In the genomic region with DNA sequence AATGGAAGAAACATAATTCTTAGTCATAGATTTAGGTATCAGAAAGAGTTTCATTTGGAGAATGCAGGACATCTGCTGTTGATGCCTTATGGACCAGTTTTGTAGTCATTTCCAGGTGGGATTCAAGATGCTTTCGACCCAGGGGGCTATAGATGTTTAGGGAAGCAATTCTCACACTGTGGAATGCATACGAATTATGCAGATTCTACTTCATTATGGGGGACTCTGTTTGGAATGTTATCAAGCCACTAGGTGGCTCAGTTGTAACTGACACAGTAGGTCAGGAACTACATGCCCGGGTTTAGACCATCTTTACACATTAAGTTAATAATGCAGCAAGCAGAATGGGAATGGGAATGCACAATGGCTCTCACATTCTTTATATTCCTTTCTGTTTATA, we compare ENCODE assay signal across 11 cellular contexts.
A peak's percentile ranks its signal among the peaks of the same experiment; 100 is the strongest.
DNase-seq lines count a peak whose midpoint lies in the region; ATAC-seq and TF ChIP-seq lines count a peak whose summit lies in the region.
"Had no signal": no experiment of that assay in that cellular context is flagged by ENCODE, and none has a peak within 500 bp of the region (broad histone marks: within the 10 kb centered on the region; RNA-seq: fewer than 3 reads in every experiment).

No MANE protein-coding gene starts in this region.

- no peak overlapping the region for H3K4me2 ChIP-seq in DND-41 (ENCODE audit: insufficient read depth, low read length)

- H3K79me2 ChIP-seq in DND-41 (ENCODE audit: insufficient read depth, low read length): no peaks in the 10 kb centered on the region

- no peak overlapping the region for H2AFZ ChIP-seq in DND-41 (ENCODE audit: low read depth, low read length)

- no peaks in the 10 kb centered on the region for H3K27me3 ChIP-seq in DND-41 (ENCODE audit: insufficient read depth, low read length, poor library complexity)
- H3K27me3 ChIP-seq in MG63: no peaks in the 10 kb centered on the region
- H3K27me3 ChIP-seq: tibial nerve had no signal

- DNase-seq in DND-41: no peak
- DNase-seq in HEK293T (ENCODE audit: extremely low spot score): peak; percentile 20
- DNase-seq in RWPE1 (ENCODE audit: low spot score): no peak
- DNase-seq in left kidney (ENCODE audit: low read depth, low spot score): peak; percentile 15
- no peak for DNase-seq in GM19238 (ENCODE audit: insufficient read length, low spot score)
- no peak for DNase-seq in HPDE6-E6E7 (ENCODE audit: extremely low spot score)
- DNase-seq in MG63: no peak
- DNase-seq in MV-4-11 (lab: John Stamatoyannopoulos, UW): no peak
- DNase-seq: DMS153, right cardiac atrium had no signal

- CTCF ChIA-PET in HEK293T (lab: Yijun Ruan, JAX): interaction anchor here (0.7 kb wide), 1 partner anchor 43 kb away, joined by 4 read pairs; no protein-coding TSS in a partner anchor
- CTCF ChIA-PET in RWPE1 (lab: Yijun Ruan, JAX): no interaction called here

- H3K9me3 ChIP-seq in DND-41 (ENCODE audit: insufficient read depth, low read length, severe bottlenecking) (no peaks in the 10 kb centered on the region), MG63 (no peaks in the 10 kb centered on the region)
- H3K9me3 ChIP-seq: tibial nerve had no signal

- H3K4me1 ChIP-seq in DND-41 (ENCODE audit: insufficient read depth, low read length): no peaks in the 10 kb centered on the region
- H3K4me1 ChIP-seq: tibial nerve had no signal

- POLR2A ChIA-PET in HEK293T (lab: Yijun Ruan, JAX) (no interaction called here), RWPE1 (lab: Yijun Ruan, JAX; ENCODE audit: low non-redundant PET) (no interaction called here)

- H3K4me3 ChIP-seq in DND-41 (ENCODE audit: low read depth in 1 of 2, low read length in 2 of 2) (no peak overlapping the region), MG63 (no peak overlapping the region)
- H3K4me3 ChIP-seq: tibial nerve had no signal

- TF ChIP-seq CTCF in DND-41 (IDR thresholded peaks at IDR 0.05; ENCODE audit: borderline replicate concordance, extremely low read depth, low read length, poor library complexity, severe bottlenecking) (peak; percentile 15), RWPE1 (conservative IDR thresholded peaks at IDR 0.05; ENCODE audit: low read depth) (peak; percentile 20)

- H3K27ac ChIP-seq in DND-41 (ENCODE audit: low read length) (no peak overlapping the region), RWPE1 (no peak overlapping the region)
- H3K27ac ChIP-seq: tibial nerve had no signal

- no peak for ATAC-seq in DND-41 (ENCODE audit: insufficient read depth, low read depth)
- ATAC-seq: right cardiac atrium had no signal

- H4K20me1 ChIP-seq in DND-41 (ENCODE audit: insufficient read depth, low read length): no peaks in the 10 kb centered on the region

- no peak overlapping the region for H3K9ac ChIP-seq in DND-41 (ENCODE audit: low read depth, low read length)

- H3K36me3 ChIP-seq in DND-41 (ENCODE audit: insufficient read depth, low read length): no peaks in the 10 kb centered on the region
- no peaks in the 10 kb centered on the region for H3K36me3 ChIP-seq in MG63
- H3K36me3 ChIP-seq: tibial nerve had no signal

TF ChIP-seq in HEK293T, 16 proteins besides CTCF, POLR2A, EP300 and RAD21:
- TF ChIP-seq FOXK2 (IDR thresholded peaks at IDR 0.05): no peak
- TF ChIP-seq FOXA1 (IDR thresholded peaks at IDR 0.05): no peak
- no peak for TF ChIP-seq ZNF384 (IDR thresholded peaks at IDR 0.05)
- no peak for TF ChIP-seq ARNT (IDR thresholded peaks at IDR 0.05)
- TF ChIP-seq SP1 (IDR thresholded peaks at IDR 0.05): no peak
- TF ChIP-seq L3MBTL2 (conservative IDR thresholded peaks at IDR 0.05): no peak
- TF ChIP-seq, protein P1, sequence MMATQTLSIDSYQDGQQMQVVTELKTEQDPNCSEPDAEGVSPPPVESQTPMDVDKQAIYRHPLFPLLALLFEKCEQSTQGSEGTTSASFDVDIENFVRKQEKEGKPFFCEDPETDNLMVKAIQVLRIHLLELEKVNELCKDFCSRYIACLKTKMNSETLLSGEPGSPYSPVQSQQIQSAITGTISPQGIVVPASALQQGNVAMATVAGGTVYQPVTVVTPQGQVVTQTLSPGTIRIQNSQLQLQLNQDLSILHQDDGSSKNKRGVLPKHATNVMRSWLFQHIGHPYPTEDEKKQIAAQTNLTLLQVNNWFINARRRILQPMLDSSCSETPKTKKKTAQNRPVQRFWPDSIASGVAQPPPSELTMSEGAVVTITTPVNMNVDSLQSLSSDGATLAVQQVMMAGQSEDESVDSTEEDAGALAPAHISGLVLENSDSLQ (IDR thresholded peaks at IDR 0.05): no peak
- TF ChIP-seq HDGF (IDR thresholded peaks at IDR 0.05; ENCODE audit: borderline replicate concordance): no peak
- TF ChIP-seq FOXM1 (IDR thresholded peaks at IDR 0.05; ENCODE audit: borderline replicate concordance): no peak
- TF ChIP-seq CTBP1 (IDR thresholded peaks at IDR 0.05; ENCODE audit: borderline replicate concordance): no peak

Comparison
In these comparisons a context has a peak if more than half of its experiments do, and no peak if none do; other contexts are left out.
1. DNase-seq: peak in HEK293T (single experiment) and left kidney (single experiment); none in DND-41 (single experiment), RWPE1 (single experiment), GM19238 (single experiment), HPDE6-E6E7 (single experiment), MG63 (single experiment) and MV-4-11 (single experiment).